In the genomic region with DNA sequence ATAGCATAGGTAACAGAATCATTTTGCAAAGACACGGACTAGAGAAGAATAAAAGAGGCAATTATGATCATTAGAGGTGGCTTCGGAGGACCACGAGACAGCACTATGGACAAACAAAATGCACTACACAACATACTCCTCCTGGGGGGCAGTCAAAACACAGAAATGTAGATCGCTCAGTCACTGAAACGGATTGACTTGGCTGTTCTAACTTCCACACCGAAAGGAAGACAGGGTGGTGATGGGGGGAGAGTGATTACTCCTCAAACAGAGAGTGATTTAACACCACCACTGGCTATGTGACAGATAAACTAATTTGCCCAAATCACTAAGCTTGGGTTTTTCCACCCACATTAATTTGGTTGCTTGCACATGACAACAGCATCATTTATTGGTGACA, we compare ENCODE assay signal across 17 cellular contexts. TPM values are rescaled to one million over a fixed set of nuclear protein-coding genes. Genes with fewer than 3 reads are reported as not detected.
DNase-seq lines count a peak whose midpoint lies in the region; TF ChIP-seq lines count a peak whose summit lies in the region.
"Had no signal": no experiment of that assay in that cellular context is flagged by ENCODE, and none has a peak within 500 bp of the region (broad histone marks: within the 10 kb centered on the region; RNA-seq: fewer than 3 reads in every experiment).

No MANE protein-coding gene starts in this region.

- H3K9ac ChIP-seq in mesenchymal stem cell (ENCODE audit: low read length) (no peak overlapping the region), endodermal cell (ENCODE audit: extremely low read depth, low read length, poor library complexity, severe bottlenecking) (no peak overlapping the region)
- H3K9ac ChIP-seq: KMS-11, SK-N-SH had no signal

- H3K79me1 ChIP-seq in mesenchymal stem cell (replicated peaks; ENCODE audit: low read length, poor library complexity, severe bottlenecking), result no peaks in the 10 kb centered on the region

- H2BK120ac ChIP-seq in mesenchymal stem cell (ENCODE audit: low read depth, low read length), result no peak overlapping the region

- no peak overlapping the region for H2BK15ac ChIP-seq in mesenchymal stem cell (ENCODE audit: low read depth, poor library complexity, severe bottlenecking)

- H3K36me3 ChIP-seq in prostate gland (no peaks in the 10 kb centered on the region), mesenchymal stem cell (ENCODE audit: control insufficient read depth in 1 of 2, insufficient read depth in 2 of 2, low read depth in 1 of 2, low read length in 2 of 2) (no peaks in the 10 kb centered on the region), endodermal cell (ENCODE audit: control insufficient read depth, insufficient read depth, low read length) (no peaks in the 10 kb centered on the region)

- no peaks in the 10 kb centered on the region for H3K4me1 Mint-ChIP-seq in endodermal cell

- no peaks in the 10 kb centered on the region for H3K9me3 ChIP-seq in prostate gland
- H3K9me3 ChIP-seq in mesenchymal stem cell (ENCODE audit: control insufficient read depth, low read length), result peaks cover 25% of the 10 kb centered on the region
- peaks cover 6% of the 10 kb centered on the region for H3K9me3 ChIP-seq in endodermal cell (ENCODE audit: control insufficient read depth, low read length)
- H3K9me3 ChIP-seq: SK-N-SH had no signal

- no peak overlapping the region for H3K27ac Mint-ChIP-seq in endodermal cell

- H3K18ac ChIP-seq in mesenchymal stem cell (ENCODE audit: low read depth in 1 of 2, low read length in 2 of 2), result no peak overlapping the region

- H3K27me3 Mint-ChIP-seq in endodermal cell (ENCODE audit: insufficient read depth), result peaks cover 35% of the 10 kb centered on the region

- H3K9me3 Mint-ChIP-seq in endodermal cell, result no peaks in the 10 kb centered on the region

- no peak overlapping the region for H3K4me3 Mint-ChIP-seq in endodermal cell

- no peaks in the 10 kb centered on the region for H3K36me3 Mint-ChIP-seq in endodermal cell (ENCODE audit: low read depth)

- no peak overlapping the region for H3K23ac ChIP-seq in mesenchymal stem cell (ENCODE audit: low read length in 2 of 2)

- no peak overlapping the region for H2BK5ac ChIP-seq in mesenchymal stem cell (ENCODE audit: low read depth, low read length, poor library complexity, severe bottlenecking)

- H3K27me3 ChIP-seq in prostate gland (replicated peaks; ENCODE audit: insufficient read depth), result no peaks in the 10 kb centered on the region
- H3K27me3 ChIP-seq in mesenchymal stem cell (ENCODE audit: control insufficient read depth in 1 of 2, insufficient read depth in 1 of 2, low read length in 2 of 2), result peaks cover 36 to 84% of the 10 kb centered on the region in 2 experiments
- peaks cover 22% of the 10 kb centered on the region for H3K27me3 ChIP-seq in endodermal cell (ENCODE audit: control insufficient read depth, insufficient read depth, low read length, poor library complexity, severe bottlenecking)

- H3K4me3 ChIP-seq in prostate gland (no peak overlapping the region), mesenchymal stem cell (ENCODE audit: insufficient read depth in 1 of 2, low read depth in 1 of 2, low read length in 2 of 2) (no peak overlapping the region), endodermal cell (ENCODE audit: low read length) (no peak overlapping the region)

- H3K4me2 ChIP-seq in mesenchymal stem cell (ENCODE audit: low read length, poor library complexity, severe bottlenecking), result no peak overlapping the region
- H3K4me2 ChIP-seq: KMS-11, SK-N-SH had no signal

- no peak for TF ChIP-seq CTCF in prostate gland (IDR thresholded peaks at IDR 0.05)
- TF ChIP-seq CTCF in endodermal cell (conservative IDR thresholded peaks at IDR 0.05), result no peak

- no peak overlapping the region for H4K91ac ChIP-seq in mesenchymal stem cell (ENCODE audit: low read length)

- H3K4me1 ChIP-seq in prostate gland (replicated peaks) (no peaks in the 10 kb centered on the region), mesenchymal stem cell (ENCODE audit: control insufficient read depth, insufficient read depth, low read depth, low read length) (no peaks in the 10 kb centered on the region), endodermal cell (ENCODE audit: control insufficient read depth, insufficient read depth, low read length) (no peaks in the 10 kb centered on the region)

- no peak for TF ChIP-seq POLR2A in prostate gland (IDR thresholded peaks at IDR 0.05)

- H3K27ac ChIP-seq in prostate gland (no peak overlapping the region), mesenchymal stem cell (ENCODE audit: low read length, poor library complexity, severe bottlenecking) (no peak overlapping the region), endodermal cell (ENCODE audit: low read depth, low read length) (no peak overlapping the region)
- H3K27ac ChIP-seq: C4-2B, KMS-11 had no signal

- H2BK12ac ChIP-seq in mesenchymal stem cell (ENCODE audit: low read length in 2 of 2), result no peak overlapping the region

- intact Hi-C loops in prostate gland (cut with DNase I), result no loop called here

- H3K14ac ChIP-seq in mesenchymal stem cell (ENCODE audit: low read length in 2 of 2), result no peak overlapping the region

- H2AK5ac ChIP-seq in mesenchymal stem cell (ENCODE audit: low read length, severe bottlenecking), result no peak overlapping the region

- H3K4ac ChIP-seq in mesenchymal stem cell (ENCODE audit: low read depth in 1 of 2, low read length in 2 of 2), result no peak overlapping the region

- H4K8ac ChIP-seq in mesenchymal stem cell (ENCODE audit: low read length), result no peak overlapping the region

- 61% methylated on average over 6 of the region's 6 CpGs for WGBS in prostate gland
- WGBS in mesenchymal stem cell, result 90% methylated on average over 3 of the region's 6 CpGs
- WGBS in endodermal cell (ENCODE audit: insufficient coverage in 1 of 2, insufficient read length in 1 of 2), 2 experiments, result 81% methylated on average over 6 of the region's 6 CpGs; no CpG with 5 or more reads in 1 of the 2 experiments

- DNase-seq in COR-L47 (lab: John Stamatoyannopoulos, UW), result peak; percentile 22
- DNase-seq in NCI-H1417 treated with DMSO at 0.1 percent for 48 hours (lab: John Stamatoyannopoulos, UW), result peak; percentile 24
- DNase-seq in NCI-H774 (lab: John Stamatoyannopoulos, UW), result peak; percentile 2
- peak; percentile 19 for DNase-seq in midbrain (lab: John Stamatoyannopoulos, UW)
- DNase-seq in prostate gland (ENCODE audit: low spot score), result no peak
- DNase-seq in mesenchymal stem cell, result no peak
- DNase-seq in endodermal cell, result no peak
- DNase-seq: EL, GF-D8, NCI-H1436, NCI-H2029, NCI-H446, NCI-H526, SIG-M5, SK-N-SH had no signal

- no peak overlapping the region for H2AFZ ChIP-seq in mesenchymal stem cell (ENCODE audit: low read depth, low read length)

RNA-seq across cellular contexts. Expression of a gene that starts 14.1 kb away (rescaled TPM):
- 100 to 1,000 TPM in 1 of 2 donors, 10 to 100 TPM in 1; 79.4 to 109 TPM for total RNA-seq in prostate gland
- 144 TPM for polyA plus RNA-seq in mesenchymal stem cell (2013, experiment 1 of 2)
- 153 TPM for polyA plus RNA-seq in mesenchymal stem cell (2013, experiment 2 of 2)
- total RNA-seq in endodermal cell, result 10 to 100 TPM; 63.3 to 72.1 TPM
- polyA plus RNA-seq in endodermal cell (2013, experiment 1 of 2), result 120 TPM
- polyA plus RNA-seq in endodermal cell (2013, experiment 2 of 2), result 119 TPM

RNA-seq across cellular contexts. Expression of a gene that starts 36.4 kb away (rescaled TPM):
- total RNA-seq in prostate gland (1 to 10 TPM in 1 of 2 donors, under 1 TPM in 1; under 0.01 to 1.1 TPM), endodermal cell (under 1 TPM in 1 of 2 donors, not detected in 1; 0.02 TPM)
- polyA plus RNA-seq in mesenchymal stem cell (2013, experiment 1 of 2), result under 0.01 TPM
- polyA plus RNA-seq in mesenchymal stem cell (2013, experiment 2 of 2), result under 0.01 TPM
- 0.04 TPM for polyA plus RNA-seq in endodermal cell (2013, experiment 1 of 2)
- 0.04 TPM for polyA plus RNA-seq in endodermal cell (2013, experiment 2 of 2)
- polyA plus RNA-seq: SK-N-SH had no signal

Comparison
In these comparisons a context has a peak if more than half of its experiments do, and no peak if none do; other contexts are left out.
1. DNase-seq: peak in COR-L47 (single experiment), NCI-H1417 treated with DMSO at 0.1 percent for 48 hours (single experiment), NCI-H774 (single experiment) and midbrain (single experiment); none in prostate gland (single experiment), mesenchymal stem cell (single experiment) and endodermal cell (single experiment).